28 cellular contexts compared by ENCODE assay signal in the genomic region with DNA sequence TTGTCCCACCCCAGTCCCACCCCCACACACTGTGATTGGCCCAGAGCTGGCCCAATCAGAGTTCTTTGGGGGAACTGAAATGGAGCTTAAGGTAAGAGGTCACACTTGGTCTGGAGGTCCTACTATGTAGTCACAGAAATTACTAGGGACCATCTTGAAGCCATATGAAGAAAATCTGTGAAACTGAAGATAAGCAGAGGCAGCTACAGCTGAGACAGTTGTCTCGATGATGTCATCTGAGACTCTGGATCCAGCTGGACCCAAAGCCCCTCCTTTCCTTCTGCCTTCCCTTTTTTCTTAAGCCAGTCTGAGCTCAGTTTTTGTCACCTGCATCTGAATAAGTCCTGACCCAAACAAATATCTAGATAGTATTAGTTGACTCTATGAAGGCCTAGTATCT.
"Had no signal": no experiment of that assay in that cellular context is flagged by ENCODE, and none has a peak within 500 bp of the region (broad histone marks: within the 10 kb centered on the region; RNA-seq: fewer than 3 reads in every experiment).

No MANE protein-coding gene starts in this region.

- H3K4me3 ChIP-seq: ascending aorta, body of pancreas, Peyer's patch, SJCRH30 had no signal

- DNase-seq: activated CD4-positive, alpha-beta T cell treated with anti-CD3 and anti-CD28 coated beads for 4 hours; activated CD4-positive, alpha-beta T cell treated with anti-CD3 and anti-CD28 coated beads, Interleukin-2, amount 50 U/mL, for 4 hours; activated CD8-positive, alpha-beta memory T cell treated with anti-CD3 and anti-CD28 coated beads, Interleukin-2, amount 50 U/mL, for 48 hours; activated CD8-positive, alpha-beta T cell treated with anti-CD3 and anti-CD28 coated beads, Interleukin-2, amount 10 ng/mL, durations not matched to agents 7 days and 5 days; activated effector memory CD4-positive, alpha-beta T cell treated with anti-CD3 and anti-CD28 coated beads, Interleukin-2, amount 50 U/mL, for 16 hours; activated naive CD4-positive, alpha-beta T cell treated with Interleukin-2 at 50 U/mL for 16 hours; activated naive CD8-positive, alpha-beta T cell treated with anti-CD3 and anti-CD28 coated beads, Interleukin-2, amount 50 U/mL, for 24 hours; activated T-cell treated with anti-CD3 and anti-CD28 coated beads, Interleukin-2, amount 50 U/mL, for 1 hour; amniotic stem cell; body of pancreas; NCI-H1092; NCI-H1417; NCI-H2029; NCI-H2107; NCI-H2171 treated with DMSO at 0.1 percent for 48 hours; NCI-H226; NCI-H510A; NCI-H526 treated with DMSO at 0.1 percent for 48 hours; NCI-H82; Peyer's patch; Right ventricle myocardium superior; SJCRH30; SK-N-SH; T-helper 1 cell had no signal

- H3K27me3 ChIP-seq: ascending aorta, body of pancreas, Peyer's patch, SJCRH30 had no signal

- H3K4me2 ChIP-seq: SK-N-SH had no signal

- H3K27ac ChIP-seq: ascending aorta, Peyer's patch, RWPE1, SJCRH30 had no signal

- H3K36me3 ChIP-seq: ascending aorta, Peyer's patch, SJCRH30 had no signal

- H3K9me3 ChIP-seq: ascending aorta, body of pancreas, Peyer's patch, SJCRH30, SK-N-SH had no signal

- H3K9me2 ChIP-seq: SK-N-SH had no signal

- H3K4me1 ChIP-seq: ascending aorta, SJCRH30 had no signal

- ATAC-seq: activated CD4-positive, CD25-positive, alpha-beta regulatory T cell treated with anti-CD3 and anti-CD28 coated beads, Interleukin-2, amount 50 U/mL, for 24 hours; activated CD8-positive, alpha-beta T cell treated with anti-CD3 and anti-CD28 coated beads, Interleukin-2, amount 10 ng/mL, durations not matched to agents 7 days and 5 days; activated naive CD4-positive, alpha-beta T cell treated with anti-CD3 and anti-CD28 coated beads, Interleukin-2, amount 50 U/mL, for 72 hours; activated naive CD8-positive, alpha-beta T cell treated with anti-CD3 and anti-CD28 coated beads, Interleukin-2, amount 50 U/mL, for 24 hours had no signal
